In genomic region chr5:73135021-73135420, GRCh38 we compare ENCODE assay signal across 18 cellular contexts. TPM values are rescaled to one million over a fixed set of nuclear protein-coding genes. Genes with fewer than 3 reads are reported as not detected.
A peak's percentile ranks its signal among the peaks of the same experiment; 100 is the strongest.
DNase-seq lines count a peak whose midpoint lies in the region; ATAC-seq, FAIRE-seq and TF ChIP-seq lines count a peak whose summit lies in the region.
"Had no signal": no experiment of that assay in that cellular context is flagged by ENCODE, and none has a peak within 500 bp of the region (broad histone marks: within the 10 kb centered on the region; RNA-seq: fewer than 3 reads in every experiment).

No MANE protein-coding gene starts in this region.

- H3K36me3 ChIP-seq in upper lobe of left lung: no peaks in the 10 kb centered on the region

- H3K9me3 Mint-ChIP-seq in neural crest cell (no peaks in the 10 kb centered on the region), mesothelial cell of epicardium (no peaks in the 10 kb centered on the region)
- H3K9me3 Mint-ChIP-seq: CD8-positive, alpha-beta T cell had no signal

- H3K27ac ChIP-seq in upper lobe of left lung: no peak overlapping the region
- H3K27ac ChIP-seq: GM23248 had no signal

- H3K4me1 Mint-ChIP-seq in neural crest cell: no peaks in the 10 kb centered on the region
- H3K4me1 Mint-ChIP-seq in mesothelial cell of epicardium: peaks cover 34% of the 10 kb centered on the region
- H3K4me1 Mint-ChIP-seq: CD14-positive monocyte had no signal

- peak; percentile 33 for FAIRE-seq in HTR-8/SVneo (lab: Jason Lieb, UNC)
- FAIRE-seq: A204.1, D721Med had no signal

- H3K4me3 Mint-ChIP-seq in neural crest cell (no peak overlapping the region), mesothelial cell of epicardium (no peak overlapping the region)
- H3K4me3 Mint-ChIP-seq: CD8-positive, alpha-beta T cell had no signal

- H3K27me3 Mint-ChIP-seq in neural crest cell (ENCODE audit: low read depth) (peaks cover 14% of the 10 kb centered on the region), mesothelial cell of epicardium (ENCODE audit: low read depth) (peaks cover 3% of the 10 kb centered on the region)

- no peak for TF ChIP-seq EP300 in upper lobe of left lung (IDR thresholded peaks at IDR 0.05)

- TF ChIP-seq CTCF in AG10803 (conservative IDR thresholded peaks at IDR 0.05; ENCODE audit: low read length) (no peak), neural crest cell (conservative IDR thresholded peaks at IDR 0.05) (no peak), upper lobe of left lung (IDR thresholded peaks at IDR 0.05) (no peak), mesothelial cell of epicardium (IDR thresholded peaks at IDR 0.05; ENCODE audit: unreplicated experiment) (no peak)

- H3K4me3 ChIP-seq in AG10803 (ENCODE audit: low read length): no peak overlapping the region
- H3K4me3 ChIP-seq in upper lobe of left lung: no peak overlapping the region
- H3K4me3 ChIP-seq: GM23248 had no signal

- H3K4me1 ChIP-seq in upper lobe of left lung: no peaks in the 10 kb centered on the region

- no peaks in the 10 kb centered on the region for H3K9me3 ChIP-seq in upper lobe of left lung

- DNase-seq in AG10803 (ENCODE audit: low read depth) (peak; percentile 42), HTR-8/SVneo (ENCODE audit: insufficient read length, low spot score) (no peak), islet precursor cell (peak; percentile 64), neural crest cell (ENCODE audit: low read depth, low spot score) (no peak), LoVo (ENCODE audit: low spot score) (no peak), upper lobe of left lung (no peak), mesothelial cell of epicardium (ENCODE audit: low spot score in 2 of 2, unreplicated experiment in 2 of 2) (no peak)
- DNase-seq: CD8-positive, alpha-beta T cell; DMS153; DMS79 treated with DMSO at 0.1 percent for 48 hours; GF-D8 had no signal

- 89% methylated on average over 3 of the region's 3 CpGs for WGBS in upper lobe of left lung, 2 donors

- TF ChIP-seq POLR2A in upper lobe of left lung (IDR thresholded peaks at IDR 0.05): no peak

- H3K27me3 ChIP-seq in upper lobe of left lung: peaks cover 0 to 2% (median 0%) of the 10 kb centered on the region in 4 donors

- no peaks in the 10 kb centered on the region for H3K36me3 Mint-ChIP-seq in neural crest cell (ENCODE audit: low read depth)
- H3K36me3 Mint-ChIP-seq in mesothelial cell of epicardium: no peaks in the 10 kb centered on the region
- H3K36me3 Mint-ChIP-seq: CD14-positive monocyte; CD8-positive, alpha-beta T cell had no signal

- ATAC-seq in upper lobe of left lung (ENCODE audit: low FRiP score in 2 of 2) (no peak), HG03039 (IDR thresholded peaks at IDR 0.05; ENCODE audit: unreplicated experiment) (no peak)

- H3K27ac Mint-ChIP-seq in neural crest cell (ENCODE audit: unreplicated experiment) (peak overlapping the region; percentile 60), mesothelial cell of epicardium (no peak overlapping the region)
- H3K27ac Mint-ChIP-seq: CD14-positive monocyte; CD8-positive, alpha-beta T cell had no signal

RNA-seq across cellular contexts. Expression of gene TMEM171, which starts 14.6 kb away (rescaled TPM):
- not detected in 2 replicates for total RNA-seq in neural crest cell
- total RNA-seq in upper lobe of left lung: under 1 TPM in 2 of 6 donors, not detected in 4; 0.34 to 0.57 TPM
- 0.18 TPM in 2 of 3 replicates, not detected in the other for total RNA-seq in mesothelial cell of epicardium
- total RNA-seq: HT-29 had no signal

RNA-seq across cellular contexts. Expression of gene TMEM174, which starts 38.0 kb away (rescaled TPM):
- total RNA-seq in neural crest cell (not detected in 2 replicates), upper lobe of left lung (not detected), mesothelial cell of epicardium (not detected in 3 replicates)
- total RNA-seq: CD8-positive, alpha-beta T cell; GM23248; H7; HT-29 had no signal

Comparison
In these comparisons a context has a peak if more than half of its experiments do, and no peak if none do; other contexts are left out.
1. DNase-seq: peak in AG10803 (single experiment) and islet precursor cell (single experiment); none in HTR-8/SVneo (single experiment), neural crest cell (single experiment), LoVo (single experiment), upper lobe of left lung (0 of 2) and mesothelial cell of epicardium (0 of 2).